ENCODE assay signal across 12 cellular contexts in genomic region chr3:23421811-23422510, GRCh38.
DNase-seq lines count a peak whose midpoint lies in the region; ATAC-seq and TF ChIP-seq lines count a peak whose summit lies in the region.
"Had no signal": no experiment of that assay in that cellular context is flagged by ENCODE, and none has a peak within 500 bp of the region (broad histone marks: within the 10 kb centered on the region; RNA-seq: fewer than 3 reads in every experiment).

No MANE protein-coding gene starts in this region.

- H3K27me3 ChIP-seq in WERI-Rb-1 (ENCODE audit: insufficient read depth, low read depth, severe bottlenecking) (no peaks in the 10 kb centered on the region), endodermal cell (ENCODE audit: control insufficient read depth, insufficient read depth, low read length, poor library complexity, severe bottlenecking) (no peaks in the 10 kb centered on the region)
- H3K27me3 ChIP-seq: neural progenitor cell had no signal

- no peaks in the 10 kb centered on the region for H3K27me3 Mint-ChIP-seq in endodermal cell (ENCODE audit: insufficient read depth)

- H3K9me3 ChIP-seq in WERI-Rb-1 (ENCODE audit: severe bottlenecking): no peaks in the 10 kb centered on the region
- H3K9me3 ChIP-seq in endodermal cell (ENCODE audit: control insufficient read depth, low read length): no peaks in the 10 kb centered on the region

- no peak overlapping the region for H3K27ac Mint-ChIP-seq in endodermal cell
- H3K27ac Mint-ChIP-seq: activated T-cell treated with anti-CD3 and anti-CD28 coated beads, Interleukin-2, amount 50 U/mL, for 72 hours; neural progenitor cell had no signal

- no peak for TF ChIP-seq CTCF in GM10266 (IDR thresholded peaks at IDR 0.05; ENCODE audit: control insufficient read depth, insufficient read depth, low read depth, missing control alignments)
- TF ChIP-seq CTCF in WERI-Rb-1 (IDR thresholded peaks at IDR 0.05; ENCODE audit: low read depth, low read length): no peak
- TF ChIP-seq CTCF in endodermal cell (conservative IDR thresholded peaks at IDR 0.05): no peak

- H3K4me1 Mint-ChIP-seq in endodermal cell: no peaks in the 10 kb centered on the region

- no peaks in the 10 kb centered on the region for H3K36me3 ChIP-seq in WERI-Rb-1
- no peaks in the 10 kb centered on the region for H3K36me3 ChIP-seq in endodermal cell (ENCODE audit: control insufficient read depth, insufficient read depth, low read length)
- H3K36me3 ChIP-seq: neural progenitor cell had no signal

- ATAC-seq in GM19035 (IDR thresholded peaks at IDR 0.05; ENCODE audit: unreplicated experiment): peak; percentile 33
- peak; percentile 43 for ATAC-seq in HG02571 (IDR thresholded peaks at IDR 0.05; ENCODE audit: unreplicated experiment)
- ATAC-seq in HG03378 (IDR thresholded peaks at IDR 0.05; ENCODE audit: unreplicated experiment): peak; percentile 31
- ATAC-seq: activated T-cell treated with anti-CD3 and anti-CD28 coated beads, Interleukin-2, amount 50 U/mL, for 72 hours; stimulated activated naive CD8-positive, alpha-beta T cell treated with anti-CD3 and anti-CD28 coated beads, Interleukin-15, Interleukin-2, amounts not matched to agents 100 U/mL and 50 U/mL, for 24 hours had no signal

- H3K9me3 Mint-ChIP-seq in endodermal cell: peaks cover 2% of the 10 kb centered on the region

- WGBS in endodermal cell (ENCODE audit: insufficient coverage in 1 of 2, insufficient read length in 1 of 2), 2 experiments: 85 to 89% methylated on average over 3 of the region's 3 CpGs

- H3K36me3 Mint-ChIP-seq in endodermal cell (ENCODE audit: low read depth): peaks cover 2% of the 10 kb centered on the region
- H3K36me3 Mint-ChIP-seq: neural progenitor cell had no signal

- DNase-seq in foreskin melanocyte: peak; percentile 6
- DNase-seq in GM10266 (ENCODE audit: extremely low spot score): no peak
- no peak for DNase-seq in WERI-Rb-1
- DNase-seq in endodermal cell: no peak
- no peak for DNase-seq in NCI-H2029 (lab: John Stamatoyannopoulos, UW)
- DNase-seq: activated T-cell treated with anti-CD3 and anti-CD28 coated beads, Interleukin-2, amount 50 U/mL, for 72 hours; stimulated activated naive CD8-positive, alpha-beta T cell treated with anti-CD3 and anti-CD28 coated beads, Interleukin-15, Interleukin-2, amounts not matched to agents 100 U/mL and 50 U/mL, for 24 hours had no signal

- H3K27ac ChIP-seq in WERI-Rb-1: no peak overlapping the region
- no peak overlapping the region for H3K27ac ChIP-seq in endodermal cell (ENCODE audit: low read depth, low read length)
- H3K27ac ChIP-seq: neural progenitor cell, RWPE1 had no signal

- no peak overlapping the region for H3K4me3 Mint-ChIP-seq in endodermal cell
- H3K4me3 Mint-ChIP-seq: activated T-cell treated with anti-CD3 and anti-CD28 coated beads, Interleukin-2, amount 50 U/mL, for 72 hours; neural progenitor cell had no signal

- no peak overlapping the region for H3K9ac ChIP-seq in endodermal cell (ENCODE audit: extremely low read depth, low read length, poor library complexity, severe bottlenecking)
- H3K9ac ChIP-seq: neural progenitor cell had no signal

- peaks cover 3% of the 10 kb centered on the region for H3K4me1 ChIP-seq in endodermal cell (ENCODE audit: control insufficient read depth, insufficient read depth, low read length)

- H3K4me3 ChIP-seq in WERI-Rb-1 (ENCODE audit: low read depth, low read length) (no peak overlapping the region), endodermal cell (ENCODE audit: low read length) (no peak overlapping the region)
- H3K4me3 ChIP-seq: neural progenitor cell had no signal
